17 cellular contexts compared by ENCODE assay signal in genomic region chr9:134769084-134769455, GRCh38.
DNase-seq lines count a peak whose midpoint lies in the region; ATAC-seq and TF ChIP-seq lines count a peak whose summit lies in the region.
"Had no signal": no experiment of that assay in that cellular context is flagged by ENCODE, and none has a peak within 500 bp of the region (broad histone marks: within the 10 kb centered on the region; RNA-seq: fewer than 3 reads in every experiment).

No MANE protein-coding gene starts in this region.

- POLR2A ChIA-PET in OCI-LY7 (lab: Charles Lee) = no interaction called here

- H3K79me2 ChIP-seq in OCI-LY7 (ENCODE audit: insufficient read depth, low read depth, low read length) = no peaks in the 10 kb centered on the region
- H3K79me2 ChIP-seq in smooth muscle cell (ENCODE audit: low read depth) = peaks cover 86% of the 10 kb centered on the region

- H3K9me2 ChIP-seq in OCI-LY7 (ENCODE audit: insufficient read depth, low read length) = no peaks in the 10 kb centered on the region

- H3F3A ChIP-seq in smooth muscle cell (ENCODE audit: low read depth) = peaks cover 98% of the 10 kb centered on the region

- TF ChIP-seq POLR2A in esophagus squamous epithelium (IDR thresholded peaks at IDR 0.05) = no peak

- H2AFZ ChIP-seq in OCI-LY7 (ENCODE audit: low read length) (peak overlapping the region; percentile 24; the same call in 1 of the 2 replicates), smooth muscle cell (ENCODE audit: low read depth) (no peak overlapping the region)

- H3K4me3 ChIP-seq in OCI-LY7 (ENCODE audit: low read depth, low read length, poor library complexity, severe bottlenecking) (peak overlapping the region; percentile 62), esophagus squamous epithelium (no peak overlapping the region), smooth muscle cell (no peak overlapping the region)
- H3K4me3 ChIP-seq: GM12878 had no signal

- H4K20me1 ChIP-seq in OCI-LY7 (ENCODE audit: insufficient read depth, low read length) (no peaks in the 10 kb centered on the region), smooth muscle cell (ENCODE audit: low read depth) (peaks cover 100% of the 10 kb centered on the region)

- no peak overlapping the region for H3K9ac ChIP-seq in smooth muscle cell (ENCODE audit: low read depth)

- no TSS peak for BruUV-seq in OCI-LY7 (replicated peaks; lab: Mats Ljungman, UMichigan)

- intact Hi-C loops in OCI-LY7 (cut with micrococcal nuclease; ENCODE audit: unreplicated experiment) = loop anchor here (5.0 kb wide), 1 partner anchor 163 kb away; no protein-coding TSS in a partner anchor
- intact Hi-C loops in esophagus squamous epithelium (cut with DNase I) = no loop called here
- intact Hi-C loops in head of caudate nucleus (cut with DNase I) = no loop called here

- H3K9me3 ChIP-seq in OCI-LY7 (ENCODE audit: low read length) (no peaks in the 10 kb centered on the region), esophagus squamous epithelium (no peaks in the 10 kb centered on the region), smooth muscle cell (replicated peaks; ENCODE audit: low read depth) (no peaks in the 10 kb centered on the region)

- H3K27ac ChIP-seq in OCI-LY7 (ENCODE audit: low read depth, low read length, poor library complexity, severe bottlenecking) (no peak overlapping the region), esophagus squamous epithelium (peak overlapping the region in 3 of 4 donors; percentile 10 to 33 (median 11)), smooth muscle cell (ENCODE audit: low read depth) (peak overlapping the region; percentile 75)
- H3K27ac ChIP-seq: brain microvascular endothelial cell, RWPE1 had no signal

- H3K27me3 ChIP-seq in esophagus squamous epithelium = peaks cover 0 to 22% (median 0%) of the 10 kb centered on the region in 4 donors
- H3K27me3 ChIP-seq in smooth muscle cell (ENCODE audit: low read depth) = no peaks in the 10 kb centered on the region
- H3K27me3 ChIP-seq: brain microvascular endothelial cell had no signal

- H3K4me1 ChIP-seq in OCI-LY7 (ENCODE audit: insufficient read depth, low read length, poor library complexity, severe bottlenecking) (peaks cover 64% of the 10 kb centered on the region), esophagus squamous epithelium (peaks cover 0 to 6% (median 0%) of the 10 kb centered on the region in 3 donors), smooth muscle cell (ENCODE audit: low read depth) (no peaks in the 10 kb centered on the region)

- ATAC-seq in GM21381 (IDR thresholded peaks at IDR 0.05; ENCODE audit: unreplicated experiment) = no peak
- ATAC-seq: activated CD8-positive, alpha-beta T cell treated with anti-CD3 and anti-CD28 coated beads for 36 hours; activated naive CD4-positive, alpha-beta T cell treated with anti-CD3 and anti-CD28 coated beads, Interleukin-2, amount 50 U/mL, for 72 hours; activated T-cell treated with anti-CD3 and anti-CD28 coated beads, Interleukin-2, amount 50 U/mL, for 4 hours; GM12878; HepG2 had no signal

- 58 to 78% methylated on average over 8 of the region's 8 CpGs for WGBS in esophagus squamous epithelium, 2 donors
- WGBS in smooth muscle cell (ENCODE audit: low lambda C conversion rate) = 77% methylated on average over 8 of the region's 8 CpGs

- TF ChIP-seq CTCF in OCI-LY7 (conservative IDR thresholded peaks at IDR 0.05; ENCODE audit: low read length) = no peak
- TF ChIP-seq CTCF in esophagus squamous epithelium (IDR thresholded peaks at IDR 0.05) = no peak
- no peak for TF ChIP-seq CTCF in smooth muscle cell (IDR thresholded peaks at IDR 0.05; ENCODE audit: borderline replicate concordance, insufficient read depth, poor library complexity, severe bottlenecking)

- H3K36me3 ChIP-seq in OCI-LY7 (ENCODE audit: insufficient read depth, low read length) (no peaks in the 10 kb centered on the region), esophagus squamous epithelium (peaks cover 0 to 36% (median 0%) of the 10 kb centered on the region in 3 donors), smooth muscle cell (ENCODE audit: low read depth) (peaks cover 31% of the 10 kb centered on the region)

- H3K4me2 ChIP-seq in OCI-LY7 (ENCODE audit: low read length) (peak overlapping the region; percentile 70; the same call in 1 of the 2 replicates), smooth muscle cell (no peak overlapping the region)

- peak; percentile 36 for DNase-seq in EH (ENCODE audit: low read depth)
- no peak for DNase-seq in OCI-LY7 (ENCODE audit: low spot score)
- no peak for DNase-seq in esophagus squamous epithelium (lab: John Stamatoyannopoulos, UW)
- DNase-seq in smooth muscle cell (lab: John Stamatoyannopoulos, UW; ENCODE audit: unreplicated experiment) = no peak
- no peak for DNase-seq in head of caudate nucleus
- no peak for DNase-seq in HUDEP-2 (lab: John Stamatoyannopoulos, UW; ENCODE audit: unreplicated experiment in 76 of 76)
- DNase-seq: activated CD8-positive, alpha-beta T cell treated with anti-CD3 and anti-CD28 coated beads for 36 hours; activated T-cell treated with anti-CD3 and anti-CD28 coated beads, Interleukin-2, amount 50 U/mL, for 4 hours; brain microvascular endothelial cell; GOT3; NCI-H226; SW 1271 had no signal

- CTCF ChIA-PET in OCI-LY7 (lab: Charles Lee; ENCODE audit: unreplicated experiment) = no interaction called here
